8 cellular contexts compared by ENCODE assay signal in the genomic region with DNA sequence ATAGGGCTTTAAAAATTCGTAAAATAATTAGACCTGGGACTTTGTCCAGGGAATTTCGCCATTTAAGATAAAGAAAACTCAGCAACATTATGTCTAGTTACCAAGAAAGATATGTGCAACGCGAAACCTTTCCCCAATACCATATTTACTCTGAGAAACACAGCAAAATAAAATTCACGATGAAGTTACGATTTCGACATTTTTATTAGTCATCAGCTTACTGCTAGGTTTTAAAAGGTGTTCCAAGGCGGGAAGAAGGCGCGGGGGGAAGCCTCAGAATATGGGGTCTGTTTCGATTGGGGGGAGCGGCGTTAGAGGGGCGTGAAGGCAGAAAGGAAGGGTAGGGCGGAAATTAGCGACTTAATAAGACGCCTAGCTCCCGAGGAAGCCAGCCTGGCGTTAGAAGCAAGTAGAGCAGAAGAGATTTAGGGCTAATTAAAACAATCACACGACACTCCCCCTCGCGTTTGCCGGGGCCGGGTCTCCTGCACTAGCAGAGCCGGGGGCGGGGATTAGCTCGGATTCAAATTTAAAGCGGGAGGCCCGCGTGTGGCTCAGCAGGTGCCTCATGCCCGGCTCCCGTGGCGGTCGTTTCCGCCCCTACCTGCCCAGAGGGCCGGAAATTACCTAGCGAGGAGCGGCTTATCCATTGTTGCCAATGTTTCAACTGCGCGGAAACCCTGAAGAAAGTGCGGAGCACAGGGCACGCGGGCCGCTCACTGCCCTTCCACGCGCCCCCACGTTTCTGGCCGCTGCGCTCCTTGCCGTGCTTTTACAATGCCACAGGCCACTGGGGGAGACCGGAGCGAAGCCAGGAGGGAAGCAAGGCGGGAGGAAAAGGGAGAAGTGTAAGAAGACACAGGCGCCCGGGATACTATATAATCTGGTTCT. TPM values are rescaled to one million over a fixed set of nuclear protein-coding genes. Genes with fewer than 3 reads are reported as not detected.
DNase-seq lines count a peak whose midpoint lies in the region; ATAC-seq, FAIRE-seq and TF ChIP-seq lines count a peak whose summit lies in the region.

No MANE protein-coding gene starts in this region.

- peak overlapping the region; percentile 75; the same call in 1 of the 2 replicates for H2BK20ac ChIP-seq in H1 (ENCODE audit: low read length)

- peaks cover 16% of the 10 kb centered on the region for H3K4me1 Mint-ChIP-seq in memory B cell

- H4K8ac ChIP-seq in H1 (ENCODE audit: extremely low read depth, insufficient read depth, low read length): peak overlapping the region; percentile 99

- 2% methylated on average over 55 of the region's 55 CpGs; no CpG with 5 or more reads in 1 of the 2 experiments for WGBS in H1 (ENCODE audit: extremely low coverage in 1 of 2, insufficient coverage in 1 of 2, insufficient read length in 1 of 2, insufficient replicate concordance in 2 of 2, low coverage in 1 of 2, low lambda C conversion rate in 2 of 2, missing lambda C conversion rate in 1 of 2), 2 experiments

- peak in 1 of 2 experiments; percentile 78; a peak in 2 of 3 replicates for TF ChIP-seq POLR2A in H1 (IDR thresholded peaks at IDR 0.05; ENCODE audit: control extremely low read depth in 1 of 2, low read depth in 2 of 2, low read length in 2 of 2)

- peak overlapping the region; percentile 99 for H2BK5ac ChIP-seq in H1 (ENCODE audit: low read depth, low read length)

- H3K4me2 ChIP-seq in H1 (ENCODE audit: insufficient read depth in 1 of 2, low read depth in 2 of 2, low read length in 2 of 2): peak overlapping the region; percentile 65 to 95

- TF ChIP-seq CTCF in H1 (IDR thresholded peaks at IDR 0.05; ENCODE audit: control extremely low read depth in 1 of 3, insufficient read depth in 1 of 3, low read depth in 1 of 3, low read length in 3 of 3): peak in 1 of 3 experiments; percentile 26; a peak in 1 of 4 replicates

- H3K4me3 Mint-ChIP-seq in memory B cell: peak overlapping the region; percentile 91

- TF ChIP-seq EP300 in H1 (IDR thresholded peaks at IDR 0.05; ENCODE audit: borderline replicate concordance in 1 of 2, low read depth in 2 of 2, low read length in 2 of 2): 0 out of 3 replicates have a peak, but pooled peaks of 1 of the 2 experiments have one; percentile 1

- peaks cover 2% of the 10 kb centered on the region for H3K9me3 Mint-ChIP-seq in memory B cell

- H4K20me1 ChIP-seq in H1 (replicated peaks in 1 of 2; ENCODE audit: control insufficient read depth in 1 of 2, insufficient read depth in 2 of 2, low read length in 2 of 2): peaks cover 3 to 5% of the 10 kb centered on the region in 2 experiments

- H3K36me3 ChIP-seq in H1 (ENCODE audit: control insufficient read depth in 2 of 4, insufficient read depth in 4 of 4, low read length in 3 of 4): no peaks in the 10 kb centered on the region

- CTCF ChIA-PET in H1 (lab: Charles Lee; ENCODE audit: partially characterized antibody): interaction anchor here (0.6 to 3.1 kb wide), 32 partner anchors 10 to 343 kb away, joined by 3 to 18 read pairs (median 4); no protein-coding TSS in a partner anchor

- peak overlapping the region; percentile 98 for H4K91ac ChIP-seq in H1 (replicated peaks; ENCODE audit: insufficient read length, low read length)

- H3K27ac Mint-ChIP-seq in memory B cell: peak overlapping the region; percentile 97

- peak overlapping the region; percentile 20 for H2AFZ ChIP-seq in H1 (ENCODE audit: low read length)

- H3K4ac ChIP-seq in H1 (replicated peaks; ENCODE audit: insufficient read length, low read depth, low read length): peak overlapping the region; percentile 99

- H2AK5ac ChIP-seq in H1 (ENCODE audit: low read depth, low read length): no peak overlapping the region; the same call in 1 of the 2 replicates

- peaks cover 2% of the 10 kb centered on the region for H3K36me3 Mint-ChIP-seq in memory B cell

- peak overlapping the region; percentile 100 for H3K18ac ChIP-seq in H1 (ENCODE audit: extremely low read depth, low read length)

- no peak overlapping the region for H3K14ac ChIP-seq in H1 (ENCODE audit: insufficient read length)

- H4K5ac ChIP-seq in H1 (ENCODE audit: insufficient read length, low read depth, low read length): peak overlapping the region; percentile 100

- H3K9me3 ChIP-seq in H1 (ENCODE audit: insufficient read depth in 2 of 2, low read depth in 1 of 2, low read length in 1 of 2): peaks cover 0 to 4% of the 10 kb centered on the region in 2 experiments; a peak in 1 of 4 replicates

- peak overlapping the region; percentile 69 to 76 (median 72) for H3K4me3 ChIP-seq in H1 (ENCODE audit: extremely low read depth in 1 of 4, insufficient read depth in 2 of 4, low read depth in 3 of 4, low read length in 4 of 4)

- no peaks in the 10 kb centered on the region for H3K27me3 ChIP-seq in H1 (replicated peaks in 1 of 4; ENCODE audit: control insufficient read depth in 3 of 4, extremely low read depth in 1 of 4, insufficient read depth in 3 of 4, low read length in 3 of 4)

- peaks cover 6% of the 10 kb centered on the region for H3K23me2 ChIP-seq in H1 (ENCODE audit: low read depth, low read length)

- peak overlapping the region; percentile 99 for H3K56ac ChIP-seq in H1 (replicated peaks; ENCODE audit: insufficient read length, low read depth, low read length)

- no peak overlapping the region for H3K23ac ChIP-seq in H1 (ENCODE audit: insufficient read length)

- peak overlapping the region; percentile 82 to 97 (median 92) for H3K9ac ChIP-seq in H1 (replicated peaks in 1 of 4; ENCODE audit: extremely low read depth in 1 of 4, low read depth in 3 of 4, low read length in 3 of 4)

- no peaks in the 10 kb centered on the region for H3K79me1 ChIP-seq in H1 (ENCODE audit: low read depth, low read length)

- peak in 1 of 2 experiments; percentile 27; a peak in 2 of 4 replicates for TF ChIP-seq RAD21 in H1 (IDR thresholded peaks at IDR 0.05 in 1 of 2, conservative IDR thresholded peaks at IDR 0.05 in 1 of 2; ENCODE audit: low read depth in 2 of 2, low read length in 2 of 2)

- no peaks in the 10 kb centered on the region for H3K27me3 Mint-ChIP-seq in memory B cell

- DNase-seq in CMK (ENCODE audit: low read depth) (peak; percentile 85), HT-29 (ENCODE audit: low spot score) (peak; percentile 91), NK-92 (lab: John Stamatoyannopoulos, UW; ENCODE audit: unreplicated experiment) (peak; percentile 50), H1 (ENCODE audit: low read depth in 1 of 2, low spot score in 2 of 2) (peak; percentile 93 to 95), memory B cell (ENCODE audit: low spot score in 2 of 2) (peak; percentile 85 to 87)
- peak; percentile 95 for DNase-seq in activated CD8-positive, alpha-beta memory T cell treated with anti-CD3 and anti-CD28 coated beads for 24 hours
- DNase-seq in stimulated activated CD8-positive, alpha-beta memory T cell treated with anti-CD3 and anti-CD28 coated beads, Interleukin-12 subunit alpha, Interleukin-12 subunit beta, amount 100 ng/mL, for 4 hours (ENCODE audit: low read depth): peak; percentile 77

- H3K4me1 ChIP-seq in H1 (replicated peaks in 1 of 4; ENCODE audit: control insufficient read depth in 3 of 4, insufficient read depth in 4 of 4, low read length in 3 of 4): peaks cover 0 to 13% (median 0%) of the 10 kb centered on the region in 4 experiments; a peak in 4 of 7 replicates

- POLR2A ChIA-PET in H1 (lab: Charles Lee; ENCODE audit: partially characterized antibody): interaction anchor here (0.6 to 6.2 kb wide), 69 partner anchors 9 to 716 kb away, joined by 3 to 73 read pairs (median 4); a partner anchor contains a TSS

- ATAC-seq in GM21360 (IDR thresholded peaks at IDR 0.05; ENCODE audit: unreplicated experiment): peak; percentile 36
- ATAC-seq in memory B cell (ENCODE audit: low read depth): peak; percentile 53

- H2BK15ac ChIP-seq in H1 (ENCODE audit: low read length): peak overlapping the region; percentile 99

- peak overlapping the region; percentile 99 for H3K27ac ChIP-seq in H1 (ENCODE audit: low read depth, low read length)

- H3K79me2 ChIP-seq in H1 (ENCODE audit: control insufficient read depth in 1 of 2, insufficient read depth in 2 of 2, low read length in 2 of 2): peaks cover 15 to 30% of the 10 kb centered on the region in 2 experiments

- peak; percentile 28 for FAIRE-seq in H1 (lab: Jason Lieb, UNC)

- H2BK12ac ChIP-seq in H1 (ENCODE audit: low read depth, low read length): peak overlapping the region; percentile 72; the same call in 1 of the 2 replicates

- peak overlapping the region; percentile 90 for H2BK120ac ChIP-seq in H1 (replicated peaks; ENCODE audit: low read depth, low read length)

TF ChIP-seq in H1, 55 proteins besides CTCF, POLR2A, EP300 and RAD21 (continues in another document):
- no peak for TF ChIP-seq SIX5 (IDR thresholded peaks at IDR 0.05; ENCODE audit: low read depth, low read length)
- TF ChIP-seq TEAD4 (IDR thresholded peaks at IDR 0.05; ENCODE audit: low read depth, low read length): peak; percentile 7; the same call in 1 of the 2 replicates
- no peak for TF ChIP-seq POU5F1 (IDR thresholded peaks at IDR 0.05; ENCODE audit: low read depth, low read length)
- TF ChIP-seq NRF1 (IDR thresholded peaks at IDR 0.05; ENCODE audit: low read depth, low read length): no peak
- 0 out of 2 replicates have a peak, but pooled peaks have one; percentile 55 for TF ChIP-seq BACH1 (IDR thresholded peaks at IDR 0.05; ENCODE audit: low read length)
- TF ChIP-seq POLR2AphosphoS5 (IDR thresholded peaks at IDR 0.05; ENCODE audit: low read depth, low read length): peak; percentile 83
- no peak for TF ChIP-seq KDM4A (IDR thresholded peaks at IDR 0.05; ENCODE audit: low read depth, low read length, severe bottlenecking)

RNA-seq across cellular contexts. Expression of a gene that starts 0.8 kb away (rescaled TPM):
- 5.9 and 9.0 TPM in 2 replicates for total RNA-seq in HT-29 (2014; rRNA removed; shearing (Covaris generic))
- total RNA-seq in H1 (2021; fragmentation: NEBNext Ultra II Directional; extraction: Animal tissue kit (Norgen Biotek cat#: 25700)): 55.1 and 57.2 TPM in 2 replicates
- polyA plus RNA-seq in H1 (2011; rRNA removed): 36.2 and 37.0 TPM in 2 replicates
- polyA plus RNA-seq in H1 (2011; cell fraction: cytosol; rRNA removed): 24.6 TPM
- polyA plus RNA-seq in H1 (2011; cell fraction: nucleus; rRNA removed): 87.2 TPM
- 15.4 to 21.5 TPM (median 17.3 TPM) in 4 replicates for polyA plus RNA-seq in H1 (2012, experiment 1 of 2)
- 1.7 TPM for polyA plus RNA-seq in H1 (2012, experiment 2 of 2)
- 26.5 TPM for polyA plus RNA-seq in H1 (2013, experiment 1 of 2)
- polyA plus RNA-seq in H1 (2013, experiment 2 of 2): 21.6 TPM
- 151 and 160 TPM in 2 replicates for polyA minus RNA-seq in H1 (2011; rRNA and poly(A)+ RNA removed)
- 30.0 TPM for polyA minus RNA-seq in H1 (2011; cell fraction: cytosol; rRNA and poly(A)+ RNA removed)
- 113 TPM for polyA minus RNA-seq in H1 (2011; cell fraction: nucleus; rRNA and poly(A)+ RNA removed)

Comparison
In these comparisons a context has a peak if more than half of its experiments do, and no peak if none do; other contexts are left out.
1. Peak in every context shown above with its lines: DNase-seq, ATAC-seq, H3K4me3 ChIP-seq and H3K27ac ChIP-seq.